8 cellular contexts compared by ENCODE assay signal in genomic region chr10:102450374-102451104, GRCh38. TPM values are rescaled to one million over a fixed set of nuclear protein-coding genes. Genes with fewer than 3 reads are reported as not detected.
A peak's percentile ranks its signal among the peaks of the same experiment; 100 is the strongest.
DNase-seq lines count a peak whose midpoint lies in the region; ATAC-seq and TF ChIP-seq lines count a peak whose summit lies in the region.

No MANE protein-coding gene starts in this region.

- TF ChIP-seq POLR2A in GM10847 (IDR thresholded peaks at IDR 0.05; ENCODE audit: extremely low read depth, insufficient read length) (peak; percentile 54), NB4 (IDR thresholded peaks at IDR 0.05; ENCODE audit: extremely low read depth, insufficient read length) (peak; percentile 87), upper lobe of left lung (IDR thresholded peaks at IDR 0.05) (peak in 3 of 4 donors; percentile 58 to 94 (median 64))

- H3K9me3 ChIP-seq in heart right ventricle (no peaks in the 10 kb centered on the region), upper lobe of left lung (no peaks in the 10 kb centered on the region)

- DNase-seq in HFFc6 (peak; percentile 39), NB4 (ENCODE audit: low read depth) (peak; percentile 96), SW 1271 (lab: John Stamatoyannopoulos, UW) (peak; percentile 17 to 52), heart right ventricle (peak; percentile 78 to 87), posterior cingulate gyrus (peak; percentile 46 to 98 (median 82)), upper lobe of left lung (peak; percentile 92 to 98)
- peak; percentile 60 for DNase-seq in activated naive CD8-positive, alpha-beta T cell treated with anti-CD3 and anti-CD28 coated beads, Interleukin-2, amount 50 U/mL, for 16 hours (ENCODE audit: low read depth, low spot score)

- H3K27ac Mint-ChIP-seq in HFFc6, result peak overlapping the region; percentile 59

- TF ChIP-seq CTCF in HFFc6 (IDR thresholded peaks at IDR 0.05), result no peak
- TF ChIP-seq CTCF in NB4 (IDR thresholded peaks at IDR 0.05; ENCODE audit: low read depth, low read length), result no peak
- peak in 2 of 9 donors; percentile 12 to 20 for TF ChIP-seq CTCF in heart right ventricle (IDR thresholded peaks at IDR 0.05)
- TF ChIP-seq CTCF in upper lobe of left lung (IDR thresholded peaks at IDR 0.05), result peak in 3 of 6 experiments; percentile 16 to 49 (median 27)

- 0 to 1% methylated on average over 89 to 104 of the region's 104 CpGs for WGBS in heart right ventricle, 2 donors
- 0% methylated on average over 2 to 22 of the region's 104 CpGs for WGBS in upper lobe of left lung, 2 donors

- peaks cover 5% of the 10 kb centered on the region; the same call in 1 of the 2 replicates for H3K36me3 Mint-ChIP-seq in HFFc6 (ENCODE audit: low read depth)

- H3K4me1 ChIP-seq in heart right ventricle, result peaks cover 2 to 57% (median 17%) of the 10 kb centered on the region in 9 donors
- peaks cover 18 to 58% (median 39%) of the 10 kb centered on the region in 4 donors for H3K4me1 ChIP-seq in upper lobe of left lung

- H3K27ac ChIP-seq in heart right ventricle (peak overlapping the region in 9 of 10 donors; percentile 73 to 90 (median 85)), upper lobe of left lung (peak overlapping the region; percentile 87 to 95 (median 90))

- no peaks in the 10 kb centered on the region for H3K27me3 ChIP-seq in heart right ventricle
- H3K27me3 ChIP-seq in upper lobe of left lung, result no peaks in the 10 kb centered on the region

- ATAC-seq in heart right ventricle (peak; percentile 86 to 96 (median 92)), upper lobe of left lung (ENCODE audit: low FRiP score in 2 of 2) (peak; percentile 89 to 93)

- peaks cover 49% of the 10 kb centered on the region for H3K4me1 Mint-ChIP-seq in HFFc6 (ENCODE audit: low read depth)

- H3K4me3 ChIP-seq in NB4 (ENCODE audit: low read depth, low read length), result peak overlapping the region; percentile 98
- H3K4me3 ChIP-seq in heart right ventricle, result peak overlapping the region; percentile 74 to 88 (median 82)
- H3K4me3 ChIP-seq in upper lobe of left lung, result peak overlapping the region; percentile 84 to 97 (median 94)

- peaks cover 3% of the 10 kb centered on the region for H3K27me3 Mint-ChIP-seq in HFFc6 (ENCODE audit: insufficient read depth)

- no peaks in the 10 kb centered on the region for H3K9me3 Mint-ChIP-seq in HFFc6

- intact Hi-C loops in heart right ventricle (cut with DNase I) (loop anchor here in 1 of 10 donors (10.0 kb wide), 1 partner anchor 56 kb away; the partner anchor contains the start of gene NFKB2), posterior cingulate gyrus (cut with DNase I) (no loop called here)

- H3K36me3 ChIP-seq in heart right ventricle, result peaks cover 0 to 6% (median 0%) of the 10 kb centered on the region in 9 donors
- H3K36me3 ChIP-seq in upper lobe of left lung, result no peaks in the 10 kb centered on the region

- peak overlapping the region; percentile 90 for H3K4me3 Mint-ChIP-seq in HFFc6

- TF ChIP-seq EP300 in upper lobe of left lung (IDR thresholded peaks at IDR 0.05), result no peak

RNA-seq across cellular contexts. Expression of gene C10orf95, which starts 0.8 kb away (rescaled TPM):
- total RNA-seq in HFFc6 (2021; fragmentation: NEBNext Ultra II Directional; extraction: Animal tissue kit (Norgen Biotek cat#: 25700)), result under 1 TPM in 1 of 6 experiments, not detected in 5; 0.12 TPM
- total RNA-seq in heart right ventricle (not detected), upper lobe of left lung (10 to 100 TPM in 5 of 6 donors, 1 to 10 TPM in 1; 5.9 to 27.5 (median 15.1) TPM)
- not detected for polyA plus RNA-seq in heart right ventricle

RNA-seq across cellular contexts. Expression of gene CUEDC2, which starts 18.2 kb away (rescaled TPM):
- 10 to 100 TPM; 62.6 to 75.9 (median 72.5) TPM for total RNA-seq in HFFc6 (2021; fragmentation: NEBNext Ultra II Directional; extraction: Animal tissue kit (Norgen Biotek cat#: 25700))
- total RNA-seq in heart right ventricle (10 to 100 TPM; 65.7 to 84.3 (median 79.1) TPM), upper lobe of left lung (10 to 100 TPM; 33.1 to 67.1 (median 46.5) TPM)
- polyA plus RNA-seq in heart right ventricle, result 10 to 100 TPM; 60.0 to 81.7 TPM

RNA-seq across cellular contexts. Expression of gene FBXL15, which starts 29.9 kb away (rescaled TPM):
- 10 to 100 TPM in 4 of 6 experiments, 1 to 10 TPM in 2; 9.2 to 13.2 (median 11.5) TPM for total RNA-seq in HFFc6 (2021; fragmentation: NEBNext Ultra II Directional; extraction: Animal tissue kit (Norgen Biotek cat#: 25700))
- total RNA-seq in heart right ventricle (10 to 100 TPM in 5 of 10 donors, 1 to 10 TPM in 5; 6.7 to 10.5 (median 9.9) TPM), upper lobe of left lung (10 to 100 TPM; 18.5 to 70.2 (median 26.8) TPM)
- 10 to 100 TPM; 10.4 to 19.2 TPM for polyA plus RNA-seq in heart right ventricle

RNA-seq across cellular contexts. Expression of gene PSD, which starts 32.0 kb away (rescaled TPM):
- total RNA-seq in HFFc6 (2021; fragmentation: NEBNext Ultra II Directional; extraction: Animal tissue kit (Norgen Biotek cat#: 25700)), result 1 to 10 TPM in 2 of 6 experiments, under 1 TPM in 4; 0.37 to 1.4 (median 0.69) TPM
- total RNA-seq in heart right ventricle (1 to 10 TPM in 4 of 10 donors, under 1 TPM in 5, not detected in 1; 0.19 to 1.5 (median 0.61) TPM), upper lobe of left lung (10 to 100 TPM in 2 of 6 donors, 1 to 10 TPM in 4; 1.1 to 28.3 (median 3.5) TPM)
- under 1 TPM; 0.37 to 0.42 TPM for polyA plus RNA-seq in heart right ventricle

RNA-seq across cellular contexts. Expression of gene ACTR1A, which starts 52.0 kb away (rescaled TPM):
- total RNA-seq in HFFc6 (2021; fragmentation: NEBNext Ultra II Directional; extraction: Animal tissue kit (Norgen Biotek cat#: 25700)), result 100 to 1,000 TPM; 125 to 175 (median 152) TPM
- 100 to 1,000 TPM in 8 of 10 donors, 10 to 100 TPM in 2; 90.1 to 138 (median 110) TPM for total RNA-seq in heart right ventricle
- polyA plus RNA-seq in heart right ventricle, result 100 to 1,000 TPM; 102 to 113 TPM
- total RNA-seq in upper lobe of left lung, result 100 to 1,000 TPM in 2 of 6 donors, 10 to 100 TPM in 4; 54.5 to 126 (median 93.2) TPM

Comparison
In these comparisons a context has a peak if more than half of its experiments do, and no peak if none do; other contexts are left out.
1. Peak in every context shown above with its lines: DNase-seq, ATAC-seq, H3K4me3 ChIP-seq and H3K27ac ChIP-seq.
2. DNase-seq: peak in every context shown above with its lines; median percentile 96 in NB4; 95 in upper lobe of left lung; 82 in heart right ventricle; 82 in posterior cingulate gyrus; 60 in activated naive CD8-positive, alpha-beta T cell treated with anti-CD3 and anti-CD28 coated beads, Interleukin-2, amount 50 U/mL, for 16 hours; 39 in HFFc6; 34 in SW 1271.
3. RNA of gene C10orf95, which starts 0.8 kb away (total RNA-seq): 5.9 to 27.5 TPM in upper lobe of left lung; 0.12 TPM in HFFc6 and not detected in heart right ventricle; every median in the first group is over 4 times any median in the second.